ENCODE assay signal across 20 cellular contexts in genomic region chr4:88779431-88779830, GRCh38.
DNase-seq lines count a peak whose midpoint lies in the region; TF ChIP-seq lines count a peak whose summit lies in the region.
"Had no signal": no experiment of that assay in that cellular context is flagged by ENCODE, and none has a peak within 500 bp of the region (broad histone marks: within the 10 kb centered on the region; RNA-seq: fewer than 3 reads in every experiment).

No MANE protein-coding gene starts in this region.

- intact Hi-C loops in spleen (cut with DNase I; ENCODE audit: low total_unique reads) (no loop called here), adrenal gland (cut with DNase I) (no loop called here)

- DNase-seq in HK-2 (ENCODE audit: unreplicated experiment) (peak; percentile 27), adipocyte (ENCODE audit: low read depth) (peak; percentile 78), fibroblast of peridontal ligament (ENCODE audit: extremely low read depth) (peak; percentile 82), non-pigmented ciliary epithelial cell (ENCODE audit: low read depth) (peak; percentile 59), spleen (no peak), GF-D8 (lab: John Stamatoyannopoulos, UW) (no peak), adrenal gland (no peak)
- DNase-seq in stimulated activated CD4-positive, alpha-beta T cell treated with anti-CD3 and anti-CD28 coated beads, Interleukin-4, amount 100 ng/mL, for 4 hours, result no peak
- DNase-seq: activated CD4-positive, alpha-beta T cell treated with anti-CD3 and anti-CD28 coated beads, Interleukin-2, amount 50 U/mL, for 48 hours; activated naive CD4-positive, alpha-beta T cell treated with anti-CD3 and anti-CD28 coated beads for 36 hours; activated T-cell treated with anti-CD3 and anti-CD28 coated beads for 4 hours; hypothalamus; left colon; mucosa of descending colon; NCI-H2029 treated with DMSO at 0.1 percent for 48 hours; NCI-H524; nucleus accumbens; right cardiac atrium; SHP77 had no signal

- H3K27ac ChIP-seq in spleen, result no peak overlapping the region
- no peak overlapping the region for H3K27ac ChIP-seq in adrenal gland

- H3K4me1 ChIP-seq in adipocyte (ENCODE audit: control insufficient read depth, insufficient read depth, low read length) (no peaks in the 10 kb centered on the region), spleen (no peaks in the 10 kb centered on the region), adrenal gland (replicated peaks in 1 of 2) (no peaks in the 10 kb centered on the region)
- H3K4me1 ChIP-seq: HAP-1 had no signal

- WGBS in spleen, 5 donors, result 69 to 78% (median 74%) methylated on average over 3 of the region's 3 CpGs
- 73 to 84% (median 77%) methylated on average over 3 of the region's 3 CpGs for WGBS in adrenal gland, 4 donors

- no peaks in the 10 kb centered on the region for H3K9me3 ChIP-seq in adipocyte (ENCODE audit: control insufficient read depth, low read length)
- H3K9me3 ChIP-seq in spleen, result no peaks in the 10 kb centered on the region
- H3K9me3 ChIP-seq in adrenal gland (replicated peaks in 1 of 3), result no peaks in the 10 kb centered on the region
- H3K9me3 ChIP-seq: HAP-1, mucosa of descending colon had no signal

- TF ChIP-seq POLR2A in spleen (IDR thresholded peaks at IDR 0.05), result no peak
- TF ChIP-seq POLR2A in adrenal gland (IDR thresholded peaks at IDR 0.05), result no peak

- peaks cover 76% of the 10 kb centered on the region for H3K36me3 ChIP-seq in adipocyte (ENCODE audit: control insufficient read depth, insufficient read depth, low read length, severe bottlenecking)
- H3K36me3 ChIP-seq in spleen, result peaks cover 0 to 19% (median 2%) of the 10 kb centered on the region in 6 donors
- H3K36me3 ChIP-seq in adrenal gland (replicated peaks in 1 of 2), result no peaks in the 10 kb centered on the region
- H3K36me3 ChIP-seq: HAP-1 had no signal

- H3K9ac ChIP-seq in adipocyte (ENCODE audit: low read length), result no peak overlapping the region

- no peak for TF ChIP-seq CTCF in spleen (IDR thresholded peaks at IDR 0.05 in 8 of 11, conservative IDR thresholded peaks at IDR 0.05 in 3 of 11)
- no peak for TF ChIP-seq CTCF in adrenal gland (IDR thresholded peaks at IDR 0.05)

- H3K4me3 ChIP-seq in adipocyte (ENCODE audit: low read length) (no peak overlapping the region), spleen (no peak overlapping the region), adrenal gland (no peak overlapping the region)
- H3K4me3 ChIP-seq: HAP-1, mucosa of descending colon had no signal

- no peaks in the 10 kb centered on the region for H3K27me3 ChIP-seq in adipocyte (replicated peaks; ENCODE audit: control insufficient read depth, insufficient read depth, low read length)
- no peaks in the 10 kb centered on the region for H3K27me3 ChIP-seq in spleen (replicated peaks in 1 of 7)
- no peaks in the 10 kb centered on the region for H3K27me3 ChIP-seq in adrenal gland

Comparison
In these comparisons a context has a peak if more than half of its experiments do, and no peak if none do; other contexts are left out.
1. DNase-seq: peak in HK-2 (single experiment), adipocyte (single experiment), fibroblast of peridontal ligament (single experiment) and non-pigmented ciliary epithelial cell (single experiment); none in spleen (single experiment), GF-D8 (single experiment), adrenal gland (0 of 7) and stimulated activated CD4-positive, alpha-beta T cell treated with anti-CD3 and anti-CD28 coated beads, Interleukin-4, amount 100 ng/mL, for 4 hours (0 of 2).